In genomic region chr10:131084791-131085585, GRCh38 we compare ENCODE assay signal across 18 cellular contexts.
"Had no signal": no experiment of that assay in that cellular context is flagged by ENCODE, and none has a peak within 500 bp of the region (broad histone marks: within the 10 kb centered on the region; RNA-seq: fewer than 3 reads in every experiment).

No MANE protein-coding gene starts in this region.

- H3K27ac Mint-ChIP-seq: activated B cell treated with CpG ODN at 0.5 μM for 24 hours; T-helper 1 cell treated with Interleukin-12 subunit alpha and Interleukin-12 subunit beta and Interleukin-4 antibody, amounts not matched to agents 30 μg/mL and 1 μg/mL, for 36 hours had no signal

- H3K9me3 ChIP-seq: adrenal gland, gastrocnemius medialis, heart right ventricle, pancreas, vagina had no signal

- H3K36me3 ChIP-seq: adrenal gland, gastrocnemius medialis, heart right ventricle, left ventricle myocardium inferior, pancreas, vagina had no signal

- FAIRE-seq: islet of Langerhans, pancreas, TTC549 had no signal

- H3K27me3 ChIP-seq: adrenal gland, pancreas, vagina had no signal

- H3K4me1 Mint-ChIP-seq: activated B cell treated with CpG ODN at 0.5 μM for 24 hours had no signal

- H3K4me3 Mint-ChIP-seq: activated B cell treated with CpG ODN at 0.5 μM for 24 hours; T-helper 1 cell treated with Interleukin-12 subunit alpha and Interleukin-12 subunit beta and Interleukin-4 antibody, amounts not matched to agents 30 μg/mL and 1 μg/mL, for 36 hours had no signal

- DNase-seq: activated B cell treated with CpG ODN at 0.5 μM for 24 hours; activated CD4-positive, alpha-beta T cell treated with anti-CD3 and anti-CD28 coated beads, Interleukin-2, amount 50 U/mL, for 4 hours; activated gamma-delta T cell; activated T-cell treated with anti-CD3 and anti-CD28 coated beads, Interleukin-2, amount 50 U/mL, for 48 hours; adrenal gland; central memory CD4-positive, alpha-beta T cell; cortex of kidney; effector memory CD4-positive, alpha-beta T cell; gastrocnemius medialis; heart right ventricle; left ventricle myocardium inferior; mesenchymal stem cell; pancreas had no signal

- H3K4me3 ChIP-seq: adrenal gland, gastrocnemius medialis, heart right ventricle, left ventricle myocardium inferior, pancreas, skin epidermis, vagina had no signal

- H3K27me3 Mint-ChIP-seq: activated B cell treated with CpG ODN at 0.5 μM for 24 hours had no signal

- H3K27ac ChIP-seq: adrenal gland, gastrocnemius medialis, heart right ventricle, left ventricle myocardium inferior, pancreas, skin epidermis, vagina had no signal

- ATAC-seq: gastrocnemius medialis, heart right ventricle, pancreas had no signal

- H3K4me1 ChIP-seq: gastrocnemius medialis, heart right ventricle, left ventricle myocardium inferior, pancreas had no signal

- H3K9me3 Mint-ChIP-seq: activated B cell treated with CpG ODN at 0.5 μM for 24 hours; T-helper 1 cell treated with Interleukin-12 subunit alpha and Interleukin-12 subunit beta and Interleukin-4 antibody, amounts not matched to agents 30 μg/mL and 1 μg/mL, for 36 hours had no signal
